In the genomic region with DNA sequence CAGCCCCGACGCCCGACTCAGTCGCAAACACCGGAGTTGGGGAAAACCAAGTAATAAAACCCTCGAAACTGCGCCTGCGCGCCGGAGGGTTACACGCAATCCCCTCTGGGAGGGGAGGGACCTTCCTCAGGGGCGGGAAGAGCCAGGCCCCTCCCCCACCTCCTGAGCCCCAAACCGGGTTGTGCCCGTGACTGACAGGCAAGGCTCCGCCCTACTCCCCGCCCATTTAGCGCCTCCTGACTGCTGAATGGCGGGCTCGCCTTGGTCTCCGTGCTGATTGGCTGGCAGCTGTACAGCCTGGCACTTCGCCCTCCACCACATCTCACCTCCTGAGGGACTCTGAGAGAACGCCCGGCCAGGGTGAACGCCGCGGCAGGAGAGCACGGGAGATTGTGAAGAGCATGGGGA, we compare ENCODE assay signal across 1 cellular context.
TF ChIP-seq lines count a peak whose summit lies in the region.

A gene (plus strand): TSS at position 332 of the 408 bp plus-strand sequence. CDS start 1,425 bp downstream, outside the sequence.

TF ChIP-seq in K562, 482 proteins besides CTCF, POLR2A, EP300 and RAD21 (continued from another document):
- TF ChIP-seq, protein P1, sequence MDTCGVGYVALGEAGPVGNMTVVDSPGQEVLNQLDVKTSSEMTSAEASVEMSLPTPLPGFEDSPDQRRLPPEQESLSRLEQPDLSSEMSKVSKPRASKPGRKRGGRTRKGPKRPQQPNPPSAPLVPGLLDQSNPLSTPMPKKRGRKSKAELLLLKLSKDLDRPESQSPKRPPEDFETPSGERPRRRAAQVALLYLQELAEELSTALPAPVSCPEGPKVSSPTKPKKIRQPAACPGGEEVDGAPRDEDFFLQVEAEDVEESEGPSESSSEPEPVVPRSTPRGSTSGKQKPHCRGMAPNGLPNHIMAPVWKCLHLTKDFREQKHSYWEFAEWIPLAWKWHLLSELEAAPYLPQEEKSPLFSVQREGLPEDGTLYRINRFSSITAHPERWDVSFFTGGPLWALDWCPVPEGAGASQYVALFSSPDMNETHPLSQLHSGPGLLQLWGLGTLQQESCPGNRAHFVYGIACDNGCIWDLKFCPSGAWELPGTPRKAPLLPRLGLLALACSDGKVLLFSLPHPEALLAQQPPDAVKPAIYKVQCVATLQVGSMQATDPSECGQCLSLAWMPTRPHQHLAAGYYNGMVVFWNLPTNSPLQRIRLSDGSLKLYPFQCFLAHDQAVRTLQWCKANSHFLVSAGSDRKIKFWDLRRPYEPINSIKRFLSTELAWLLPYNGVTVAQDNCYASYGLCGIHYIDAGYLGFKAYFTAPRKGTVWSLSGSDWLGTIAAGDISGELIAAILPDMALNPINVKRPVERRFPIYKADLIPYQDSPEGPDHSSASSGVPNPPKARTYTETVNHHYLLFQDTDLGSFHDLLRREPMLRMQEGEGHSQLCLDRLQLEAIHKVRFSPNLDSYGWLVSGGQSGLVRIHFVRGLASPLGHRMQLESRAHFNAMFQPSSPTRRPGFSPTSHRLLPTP (IDR thresholded peaks at IDR 0.05; ENCODE audit: borderline replicate concordance, extremely low read depth, insufficient read length), result no peak
- no peak for TF ChIP-seq TAF15 (IDR thresholded peaks at IDR 0.05; ENCODE audit: low read depth, low read length)
- TF ChIP-seq, protein P2, sequence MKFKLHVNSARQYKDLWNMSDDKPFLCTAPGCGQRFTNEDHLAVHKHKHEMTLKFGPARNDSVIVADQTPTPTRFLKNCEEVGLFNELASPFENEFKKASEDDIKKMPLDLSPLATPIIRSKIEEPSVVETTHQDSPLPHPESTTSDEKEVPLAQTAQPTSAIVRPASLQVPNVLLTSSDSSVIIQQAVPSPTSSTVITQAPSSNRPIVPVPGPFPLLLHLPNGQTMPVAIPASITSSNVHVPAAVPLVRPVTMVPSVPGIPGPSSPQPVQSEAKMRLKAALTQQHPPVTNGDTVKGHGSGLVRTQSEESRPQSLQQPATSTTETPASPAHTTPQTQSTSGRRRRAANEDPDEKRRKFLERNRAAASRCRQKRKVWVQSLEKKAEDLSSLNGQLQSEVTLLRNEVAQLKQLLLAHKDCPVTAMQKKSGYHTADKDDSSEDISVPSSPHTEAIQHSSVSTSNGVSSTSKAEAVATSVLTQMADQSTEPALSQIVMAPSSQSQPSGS (CRISPR knock-in tag; IDR thresholded peaks at IDR 0.05), result no peak
